Comparison of ENCODE assay signal across 12 cellular contexts in genomic region chr6:170031096-170031471, GRCh38.
DNase-seq lines count a peak whose midpoint lies in the region; ATAC-seq and TF ChIP-seq lines count a peak whose summit lies in the region.
"Had no signal": no experiment of that assay in that cellular context is flagged by ENCODE, and none has a peak within 500 bp of the region (broad histone marks: within the 10 kb centered on the region; RNA-seq: fewer than 3 reads in every experiment).

No MANE protein-coding gene starts in this region.

- no peaks in the 10 kb centered on the region for H3K36me3 ChIP-seq in esophagus squamous epithelium

- H3K4me3 Mint-ChIP-seq in activated T-helper 1 cell treated with anti-CD3 and anti-CD28 coated beads, Interleukin-12 subunit alpha, Interleukin-12 subunit beta, Interleukin-2, Interleukin-4 antibody, amounts not matched to agents 30 ng/mL and 10 ng/mL and 1 ng/mL, durations not matched to agents 14 hours and 24 hours and 36 hours, result no peak overlapping the region
- H3K4me3 Mint-ChIP-seq: neural crest cell had no signal

- no CpG with 5 or more reads among the region's 13 CpGs for WGBS in esophagus squamous epithelium, 2 donors

- H3K4me1 Mint-ChIP-seq in activated T-helper 1 cell treated with anti-CD3 and anti-CD28 coated beads, Interleukin-12 subunit alpha, Interleukin-12 subunit beta, Interleukin-2, Interleukin-4 antibody, amounts not matched to agents 30 ng/mL and 10 ng/mL and 1 ng/mL, durations not matched to agents 14 hours and 24 hours and 36 hours (ENCODE audit: low read depth), result no peaks in the 10 kb centered on the region

- ATAC-seq in sciatic nerve, result no peak
- no peak for ATAC-seq in GM21447 (IDR thresholded peaks at IDR 0.05; ENCODE audit: unreplicated experiment)

- H3K4me3 ChIP-seq in esophagus squamous epithelium, result no peak overlapping the region

- no peak for TF ChIP-seq CTCF in esophagus squamous epithelium (IDR thresholded peaks at IDR 0.05)

- no peaks in the 10 kb centered on the region for H3K9me3 Mint-ChIP-seq in activated T-helper 1 cell treated with anti-CD3 and anti-CD28 coated beads, Interleukin-12 subunit alpha, Interleukin-12 subunit beta, Interleukin-2, Interleukin-4 antibody, amounts not matched to agents 30 ng/mL and 10 ng/mL and 1 ng/mL, durations not matched to agents 14 hours and 24 hours and 36 hours

- H3K27ac ChIP-seq in esophagus squamous epithelium, result peak overlapping the region in 3 of 4 donors; percentile 31 to 50 (median 36)

- H3K27me3 Mint-ChIP-seq in activated T-helper 1 cell treated with anti-CD3 and anti-CD28 coated beads, Interleukin-12 subunit alpha, Interleukin-12 subunit beta, Interleukin-2, Interleukin-4 antibody, amounts not matched to agents 30 ng/mL and 10 ng/mL and 1 ng/mL, durations not matched to agents 14 hours and 24 hours and 36 hours (ENCODE audit: insufficient read depth), result peaks cover 3% of the 10 kb centered on the region

- H3K9me3 ChIP-seq in esophagus squamous epithelium, result peaks cover 0 to 8% (median 3%) of the 10 kb centered on the region in 3 donors

- TF ChIP-seq POLR2A in esophagus squamous epithelium (IDR thresholded peaks at IDR 0.05), result no peak

- H3K36me3 Mint-ChIP-seq in activated T-helper 1 cell treated with anti-CD3 and anti-CD28 coated beads, Interleukin-12 subunit alpha, Interleukin-12 subunit beta, Interleukin-2, Interleukin-4 antibody, amounts not matched to agents 30 ng/mL and 10 ng/mL and 1 ng/mL, durations not matched to agents 14 hours and 24 hours and 36 hours (ENCODE audit: low read depth), result no peaks in the 10 kb centered on the region

- DNase-seq in NCI-H1436 (lab: John Stamatoyannopoulos, UW) (peak; percentile 36), NCI-H1436 treated with DMSO at 0.1 percent for 48 hours (lab: John Stamatoyannopoulos, UW) (no peak), NCI-H2081 treated with DMSO at 0.1 percent for 48 hours (lab: John Stamatoyannopoulos, UW) (peak; percentile 35), esophagus squamous epithelium (lab: John Stamatoyannopoulos, UW) (no peak), sciatic nerve (ENCODE audit: low spot score) (peak; percentile 26), anterior cingulate cortex (lab: John Stamatoyannopoulos, UW) (no peak)
- DNase-seq in activated T-helper 1 cell treated with anti-CD3 and anti-CD28 coated beads, Interleukin-12 subunit alpha, Interleukin-12 subunit beta, Interleukin-2, Interleukin-4 antibody, amounts not matched to agents 30 ng/mL and 10 ng/mL and 1 ng/mL, durations not matched to agents 14 hours and 24 hours and 36 hours (ENCODE audit: low spot score), result no peak
- DNase-seq: 8988T, activated T-cell treated with anti-CD3 and anti-CD28 coated beads for 4 hours, erythroblast had no signal

- H3K27me3 ChIP-seq in esophagus squamous epithelium, result peaks cover 0 to 72% (median 0%) of the 10 kb centered on the region in 4 donors

- intact Hi-C loops in esophagus squamous epithelium (cut with DNase I) (no loop called here), sciatic nerve (cut with DNase I) (no loop called here)
- intact Hi-C loops in activated T-helper 1 cell treated with anti-CD3 and anti-CD28 coated beads, Interleukin-12 subunit alpha, Interleukin-12 subunit beta, Interleukin-2, Interleukin-4 antibody, amounts not matched to agents 30 ng/mL and 10 ng/mL and 1 ng/mL, durations not matched to agents 14 hours and 24 hours and 36 hours (cut with micrococcal nuclease), result no loop called here

- peaks cover 4 to 34% (median 13%) of the 10 kb centered on the region in 3 donors for H3K4me1 ChIP-seq in esophagus squamous epithelium

- H3K27ac Mint-ChIP-seq in activated T-helper 1 cell treated with anti-CD3 and anti-CD28 coated beads, Interleukin-12 subunit alpha, Interleukin-12 subunit beta, Interleukin-2, Interleukin-4 antibody, amounts not matched to agents 30 ng/mL and 10 ng/mL and 1 ng/mL, durations not matched to agents 14 hours and 24 hours and 36 hours, result no peak overlapping the region

Comparison
In these comparisons a context has a peak if more than half of its experiments do, and no peak if none do; other contexts are left out.
1. DNase-seq: peak in NCI-H1436 (single experiment), NCI-H2081 treated with DMSO at 0.1 percent for 48 hours (single experiment) and sciatic nerve (single experiment); none in NCI-H1436 treated with DMSO at 0.1 percent for 48 hours (single experiment), esophagus squamous epithelium (single experiment), activated T-helper 1 cell treated with anti-CD3 and anti-CD28 coated beads, Interleukin-12 subunit alpha, Interleukin-12 subunit beta, Interleukin-2, Interleukin-4 antibody, amounts not matched to agents 30 ng/mL and 10 ng/mL and 1 ng/mL, durations not matched to agents 14 hours and 24 hours and 36 hours (single experiment) and anterior cingulate cortex (0 of 58).